Comparison of ENCODE assay signal across 10 cellular contexts in the genomic region with DNA sequence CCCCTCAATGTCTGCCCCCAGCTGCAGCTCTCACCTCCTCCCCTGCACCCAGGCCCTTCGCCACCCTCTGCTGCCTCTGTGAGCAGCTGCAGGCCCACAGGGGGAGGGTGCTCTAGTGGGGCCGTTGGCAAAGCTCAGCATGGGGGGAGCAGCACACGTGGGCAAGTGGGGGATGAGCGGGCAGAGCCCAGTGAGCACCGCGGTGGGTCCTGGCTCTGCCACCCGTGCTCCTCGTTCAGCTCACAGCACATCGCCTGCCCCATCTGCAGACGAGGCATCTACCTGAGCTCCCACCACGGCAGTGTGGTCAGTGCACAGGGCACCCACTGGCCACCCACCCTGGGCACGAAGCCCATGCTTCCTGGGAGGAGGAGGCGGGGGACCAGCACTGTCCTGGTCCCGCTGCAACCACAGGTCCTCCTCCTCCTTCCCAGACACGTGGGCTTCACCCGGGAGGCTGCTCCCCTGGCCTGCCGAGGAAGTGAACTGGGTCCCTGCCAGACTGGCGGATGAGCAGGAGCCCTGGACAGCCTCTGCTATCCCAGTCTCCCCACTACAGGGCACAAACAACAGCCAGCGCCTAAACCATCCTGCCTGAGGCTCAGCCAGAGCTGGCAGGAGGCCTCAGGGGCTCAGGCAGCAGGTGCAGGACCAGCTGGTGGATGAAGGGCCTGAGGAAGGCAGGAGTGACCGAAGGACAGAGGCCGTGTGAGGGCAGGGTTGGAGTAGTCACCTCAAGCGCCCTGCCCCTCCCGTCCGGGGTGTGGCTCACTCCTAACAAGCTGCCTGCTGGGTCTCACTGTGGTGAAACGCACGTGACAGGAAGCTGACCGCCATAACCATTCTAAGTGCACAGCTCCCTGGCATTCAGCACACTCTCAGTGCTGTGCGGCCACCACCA.
A peak's percentile ranks its signal among the peaks of the same experiment; 100 is the strongest.
DNase-seq lines count a peak whose midpoint lies in the region; ATAC-seq and TF ChIP-seq lines count a peak whose summit lies in the region.
"Had no signal": no experiment of that assay in that cellular context is flagged by ENCODE, and none has a peak within 500 bp of the region (broad histone marks: within the 10 kb centered on the region; RNA-seq: fewer than 3 reads in every experiment).

No MANE protein-coding gene starts in this region.

- no peak for DNase-seq in activated T-cell treated with anti-CD3 and anti-CD28 coated beads, Interleukin-2, amount 50 U/mL, for 72 hours
- DNase-seq in activated T-cell treated with anti-CD3 and anti-CD28 coated beads, Interleukin-2, amount 50 U/mL, for 48 hours, result no peak
- DNase-seq in NCI-H774 (lab: John Stamatoyannopoulos, UW), result peak; percentile 72
- DNase-seq in effector memory CD8-positive, alpha-beta T cell, result no peak
- no peak for DNase-seq in stimulated activated effector memory CD8-positive, alpha-beta T cell treated with anti-CD3 and anti-CD28 coated beads, Interleukin-12 subunit alpha, Interleukin-12 subunit beta, amount 100 ng/mL, for 72 hours (ENCODE audit: low spot score in 2 of 2)
- DNase-seq in H9, result no peak
- DNase-seq in Ammon's horn (ENCODE audit: low spot score), result no peak
- DNase-seq: esophagus squamous epithelium had no signal

- H2AK5ac ChIP-seq in H9 (ENCODE audit: insufficient read length, low read length), result no peak overlapping the region

- no peaks in the 10 kb centered on the region for H3K23me2 ChIP-seq in H9 (ENCODE audit: insufficient read length, low read depth, low read length, poor library complexity, severe bottlenecking)

- H3K14ac ChIP-seq in H9 (ENCODE audit: insufficient read depth, low read length), result no peak overlapping the region

- H4K91ac ChIP-seq in H9 (ENCODE audit: insufficient read length, low read depth, low read length), result no peak overlapping the region

- H2BK120ac ChIP-seq in H9 (ENCODE audit: low read depth, low read length, poor library complexity, severe bottlenecking), result no peak overlapping the region

- no peaks in the 10 kb centered on the region for H3K9me3 Mint-ChIP-seq in activated T-cell treated with anti-CD3 and anti-CD28 coated beads, Interleukin-2, amount 50 U/mL, for 72 hours
- no peaks in the 10 kb centered on the region for H3K9me3 Mint-ChIP-seq in effector memory CD8-positive, alpha-beta T cell
- no peaks in the 10 kb centered on the region for H3K9me3 Mint-ChIP-seq in stimulated activated effector memory CD8-positive, alpha-beta T cell treated with anti-CD3 and anti-CD28 coated beads, Interleukin-12 subunit alpha, Interleukin-12 subunit beta, amount 100 ng/mL, for 72 hours
- no peaks in the 10 kb centered on the region for H3K9me3 Mint-ChIP-seq in H9

- no peak overlapping the region for H2BK5ac ChIP-seq in H9 (ENCODE audit: insufficient read length, low read length)

- H2BK20ac ChIP-seq in H9 (ENCODE audit: low read depth, low read length, poor library complexity, severe bottlenecking), result no peak overlapping the region

- no peak overlapping the region for H3K4ac ChIP-seq in H9 (ENCODE audit: low read depth, low read length)

- no peaks in the 10 kb centered on the region for H3K36me3 Mint-ChIP-seq in activated T-cell treated with anti-CD3 and anti-CD28 coated beads, Interleukin-2, amount 50 U/mL, for 72 hours (ENCODE audit: insufficient read depth in 2 of 2)
- peaks cover 5% of the 10 kb centered on the region for H3K36me3 Mint-ChIP-seq in effector memory CD8-positive, alpha-beta T cell (ENCODE audit: insufficient read depth)
- no peaks in the 10 kb centered on the region for H3K36me3 Mint-ChIP-seq in stimulated activated effector memory CD8-positive, alpha-beta T cell treated with anti-CD3 and anti-CD28 coated beads, Interleukin-12 subunit alpha, Interleukin-12 subunit beta, amount 100 ng/mL, for 72 hours
- no peaks in the 10 kb centered on the region; a peak in 2 of 7 replicates for H3K36me3 Mint-ChIP-seq in H9 (ENCODE audit: insufficient read depth in 1 of 3, low read depth in 3 of 3)

- no peak overlapping the region for H3K23ac ChIP-seq in H9 (ENCODE audit: insufficient read length, low read depth, low read length)

- H3K27me3 ChIP-seq in H9 (ENCODE audit: insufficient read depth, low read length), result no peaks in the 10 kb centered on the region
- H3K27me3 ChIP-seq: esophagus squamous epithelium had no signal

- H2BK15ac ChIP-seq in H9 (ENCODE audit: low read depth, low read length), result no peak overlapping the region

- H2BK12ac ChIP-seq in H9 (ENCODE audit: insufficient read length, low read depth, low read length), result no peak overlapping the region

- H3K79me1 ChIP-seq in H9 (ENCODE audit: insufficient read depth, low read depth, low read length, poor library complexity, severe bottlenecking), result no peaks in the 10 kb centered on the region

- H3K79me2 ChIP-seq in H9 (ENCODE audit: insufficient read depth, low read length), result no peaks in the 10 kb centered on the region

- H4K8ac ChIP-seq in H9 (replicated peaks; ENCODE audit: insufficient read length, low read depth, low read length), result no peak overlapping the region

- no peaks in the 10 kb centered on the region for H3K27me3 Mint-ChIP-seq in activated T-cell treated with anti-CD3 and anti-CD28 coated beads, Interleukin-2, amount 50 U/mL, for 72 hours (ENCODE audit: low read depth)
- H3K27me3 Mint-ChIP-seq in effector memory CD8-positive, alpha-beta T cell, result no peaks in the 10 kb centered on the region
- no peaks in the 10 kb centered on the region for H3K27me3 Mint-ChIP-seq in H9 (ENCODE audit: low read depth)

- no peak overlapping the region for H3K4me2 ChIP-seq in H9 (ENCODE audit: insufficient read depth, insufficient read length, low read length)

- TF ChIP-seq CTCF in H9 (conservative IDR thresholded peaks at IDR 0.05), result no peak

- H3K27ac ChIP-seq in H9 (ENCODE audit: insufficient read length, low read depth, low read length), result no peak overlapping the region
- H3K27ac ChIP-seq: esophagus squamous epithelium, thoracic aorta had no signal

- peaks cover 10% of the 10 kb centered on the region for H3K4me1 Mint-ChIP-seq in activated T-cell treated with anti-CD3 and anti-CD28 coated beads, Interleukin-2, amount 50 U/mL, for 72 hours (ENCODE audit: low read depth)
- H3K4me1 Mint-ChIP-seq in effector memory CD8-positive, alpha-beta T cell (ENCODE audit: low read depth in 2 of 2), result peaks cover 22 to 24% of the 10 kb centered on the region in 2 donors
- peaks cover 10% of the 10 kb centered on the region for H3K4me1 Mint-ChIP-seq in stimulated activated effector memory CD8-positive, alpha-beta T cell treated with anti-CD3 and anti-CD28 coated beads, Interleukin-12 subunit alpha, Interleukin-12 subunit beta, amount 100 ng/mL, for 72 hours
- no peaks in the 10 kb centered on the region for H3K4me1 Mint-ChIP-seq in H9

- H3K27ac Mint-ChIP-seq in activated T-cell treated with anti-CD3 and anti-CD28 coated beads, Interleukin-2, amount 50 U/mL, for 72 hours, result no peak overlapping the region
- H3K27ac Mint-ChIP-seq in effector memory CD8-positive, alpha-beta T cell, result peak overlapping the region in 1 of 2 donors; percentile 28
- H3K27ac Mint-ChIP-seq in stimulated activated effector memory CD8-positive, alpha-beta T cell treated with anti-CD3 and anti-CD28 coated beads, Interleukin-12 subunit alpha, Interleukin-12 subunit beta, amount 100 ng/mL, for 72 hours, result peak overlapping the region; percentile 43
- H3K27ac Mint-ChIP-seq in H9, result no peak overlapping the region; a peak in 1 of 7 replicates

- no CpG with 5 or more reads among the region's 28 CpGs for WGBS in H9 (ENCODE audit: extremely low coverage, insufficient read length, low lambda C conversion rate)

- no peak overlapping the region for H4K5ac ChIP-seq in H9 (ENCODE audit: insufficient read length, low read depth, low read length)

- no peak overlapping the region for H2AFZ ChIP-seq in H9 (ENCODE audit: low read length)

- H3K4me1 ChIP-seq in H9 (ENCODE audit: insufficient read depth, low read length), result no peaks in the 10 kb centered on the region

- H3K4me3 Mint-ChIP-seq in activated T-cell treated with anti-CD3 and anti-CD28 coated beads, Interleukin-2, amount 50 U/mL, for 72 hours, result no peak overlapping the region
- peak overlapping the region; percentile 52 to 66 for H3K4me3 Mint-ChIP-seq in effector memory CD8-positive, alpha-beta T cell
- H3K4me3 Mint-ChIP-seq in stimulated activated effector memory CD8-positive, alpha-beta T cell treated with anti-CD3 and anti-CD28 coated beads, Interleukin-12 subunit alpha, Interleukin-12 subunit beta, amount 100 ng/mL, for 72 hours, result no peak overlapping the region
- H3K4me3 Mint-ChIP-seq in H9, result no peak overlapping the region

- H3K9ac ChIP-seq in H9 (ENCODE audit: extremely low read depth, insufficient read length, low read length), result no peak overlapping the region

- H4K20me1 ChIP-seq in H9 (ENCODE audit: control insufficient read depth, insufficient read depth, insufficient read length), result no peaks in the 10 kb centered on the region

- ATAC-seq in activated T-cell treated with anti-CD3 and anti-CD28 coated beads, Interleukin-2, amount 50 U/mL, for 72 hours (replicated peaks in 1 of 2), result peak; percentile 30 to 53
- peak; percentile 88 for ATAC-seq in effector memory CD8-positive, alpha-beta T cell (replicated peaks)
- ATAC-seq in stimulated activated effector memory CD8-positive, alpha-beta T cell treated with anti-CD3 and anti-CD28 coated beads, Interleukin-12 subunit alpha, Interleukin-12 subunit beta, amount 100 ng/mL, for 72 hours, result peak; percentile 44
- ATAC-seq in HG02588 (IDR thresholded peaks at IDR 0.05; ENCODE audit: unreplicated experiment), result no peak

- H3K56ac ChIP-seq in H9 (ENCODE audit: insufficient read length, low read depth, low read length), result no peak overlapping the region

- no peaks in the 10 kb centered on the region for H3K9me3 ChIP-seq in H9 (ENCODE audit: control insufficient read depth, low read depth, low read length)
- H3K9me3 ChIP-seq: esophagus squamous epithelium, thoracic aorta had no signal

- no peak overlapping the region for H3K18ac ChIP-seq in H9 (ENCODE audit: insufficient read length, low read depth, low read length)

- no peak overlapping the region for H3T11ph ChIP-seq in H9 (ENCODE audit: low read length)

Comparison
In these comparisons a context has a peak if more than half of its experiments do, and no peak if none do; other contexts are left out.
1. H3K4me3 Mint-ChIP-seq: peak in effector memory CD8-positive, alpha-beta T cell (2 of 2); none in activated T-cell treated with anti-CD3 and anti-CD28 coated beads, Interleukin-2, amount 50 U/mL, for 72 hours (0 of 2), stimulated activated effector memory CD8-positive, alpha-beta T cell treated with anti-CD3 and anti-CD28 coated beads, Interleukin-12 subunit alpha, Interleukin-12 subunit beta, amount 100 ng/mL, for 72 hours (single experiment) and H9 (0 of 2).